19 cellular contexts compared by ENCODE assay signal in genomic region chr17:80352216-80352895, GRCh38.
DNase-seq lines count a peak whose midpoint lies in the region; ATAC-seq, FAIRE-seq and TF ChIP-seq lines count a peak whose summit lies in the region.
"Had no signal": no experiment of that assay in that cellular context is flagged by ENCODE, and none has a peak within 500 bp of the region (broad histone marks: within the 10 kb centered on the region; RNA-seq: fewer than 3 reads in every experiment).

No MANE protein-coding gene starts in this region.

- RAD21 ChIA-PET in GM12878 (lab: Charles Lee; ENCODE audit: unreplicated experiment): no interaction called here

- H3K4me3 Mint-ChIP-seq in activated naive CD8-positive, alpha-beta T cell treated with anti-CD3 and anti-CD28 coated beads, Interleukin-2, amount 50 U/mL, for 24 hours: no peak overlapping the region
- no peak overlapping the region for H3K4me3 Mint-ChIP-seq in activated naive CD8-positive, alpha-beta T cell treated with anti-CD3 and anti-CD28 coated beads for 36 hours

- no peak for TF ChIP-seq POLR2A in GM12878 (IDR thresholded peaks at IDR 0.05; ENCODE audit: low read depth, low read length)

- in situ Hi-C loops in GM12878 (cut with MboI): no loop called here

- peaks cover 42 to 55% of the 10 kb centered on the region in 2 experiments for H3K36me3 ChIP-seq in GM12878 (ENCODE audit: control insufficient read depth in 2 of 2, insufficient read depth in 2 of 2, low read length in 1 of 2)
- H3K36me3 ChIP-seq in osteoblast (ENCODE audit: insufficient read depth, low read length): peaks cover 78% of the 10 kb centered on the region
- no peaks in the 10 kb centered on the region for H3K36me3 ChIP-seq in hepatocyte (replicated peaks; ENCODE audit: insufficient read depth, low read depth)

- no peak for TF ChIP-seq RAD21 in GM12878 (IDR thresholded peaks at IDR 0.05; ENCODE audit: insufficient read depth, low read depth, low read length)

- H3K9me2 ChIP-seq in hepatocyte (replicated peaks; ENCODE audit: insufficient read depth): no peaks in the 10 kb centered on the region

- no peaks in the 10 kb centered on the region for H3K9me3 Mint-ChIP-seq in activated naive CD8-positive, alpha-beta T cell treated with anti-CD3 and anti-CD28 coated beads, Interleukin-2, amount 50 U/mL, for 24 hours
- no peaks in the 10 kb centered on the region for H3K9me3 Mint-ChIP-seq in activated naive CD8-positive, alpha-beta T cell treated with anti-CD3 and anti-CD28 coated beads for 36 hours

- ATAC-seq in activated naive CD8-positive, alpha-beta T cell treated with anti-CD3 and anti-CD28 coated beads, Interleukin-2, amount 50 U/mL, for 24 hours: no peak
- ATAC-seq in GM12878: no peak

- POLR2A ChIA-PET in GM12878 (lab: Charles Lee): no interaction called here

- WGBS in GM12878 (ENCODE audit: insufficient coverage, insufficient replicate concordance, low lambda C conversion rate, missing lambda C conversion rate): 95% methylated on average over 22 of the region's 22 CpGs
- 92% methylated on average over 22 of the region's 22 CpGs for WGBS in hepatocyte (ENCODE audit: low lambda C conversion rate, missing lambda C conversion rate)

- H3K4me1 Mint-ChIP-seq in activated naive CD8-positive, alpha-beta T cell treated with anti-CD3 and anti-CD28 coated beads, Interleukin-2, amount 50 U/mL, for 24 hours: peaks cover 16% of the 10 kb centered on the region
- peaks cover 12% of the 10 kb centered on the region for H3K4me1 Mint-ChIP-seq in activated naive CD8-positive, alpha-beta T cell treated with anti-CD3 and anti-CD28 coated beads for 36 hours

- no peak overlapping the region for H3K9ac ChIP-seq in GM12878 (ENCODE audit: control insufficient read depth, insufficient read depth, low read length)
- H3K9ac ChIP-seq: KMS-11 had no signal

- DNase-seq in activated naive CD8-positive, alpha-beta T cell treated with anti-CD3 and anti-CD28 coated beads, Interleukin-2, amount 50 U/mL, for 24 hours: no peak
- DNase-seq in activated naive CD8-positive, alpha-beta T cell treated with anti-CD3 and anti-CD28 coated beads for 36 hours: no peak
- DNase-seq in GM12878 (ENCODE audit: low read depth, low spot score): no peak
- peak; percentile 21 for DNase-seq in osteoblast (ENCODE audit: insufficient read length, low spot score, missing footprints)
- DNase-seq in hepatocyte (ENCODE audit: low spot score): no peak
- no peak for DNase-seq in activated CD4-positive, alpha-beta T cell treated with anti-CD3 and anti-CD28 coated beads for 48 hours
- DNase-seq in LoVo (ENCODE audit: low spot score): no peak
- DNase-seq: BE2C, EL, GF-D8, IMR-90, NCI-H1105, NCI-H2081, NCI-H345, NCI-H524, NCI-H774, Right ventricle myocardium superior had no signal

- H3K4me1 ChIP-seq in GM12878 (ENCODE audit: control insufficient read depth, insufficient read depth, low read length) (no peaks in the 10 kb centered on the region), osteoblast (ENCODE audit: insufficient read depth, low read length) (no peaks in the 10 kb centered on the region), hepatocyte (ENCODE audit: insufficient read depth) (no peaks in the 10 kb centered on the region)
- H3K4me1 ChIP-seq: BE2C had no signal

- TF ChIP-seq EP300 in GM12878 (IDR thresholded peaks at IDR 0.05; ENCODE audit: borderline replicate concordance in 1 of 2, control insufficient read depth in 1 of 2, low read depth in 2 of 2, low read length in 2 of 2): no peak

- H2AFZ ChIP-seq in GM12878 (ENCODE audit: control insufficient read depth, low read depth, low read length) (no peak overlapping the region), osteoblast (ENCODE audit: low read length) (no peak overlapping the region), hepatocyte (no peak overlapping the region)

- FAIRE-seq in GM12878 (lab: Jason Lieb, UNC): no peak
- FAIRE-seq: H54 had no signal

- peak overlapping the region; percentile 22 for H3K27ac Mint-ChIP-seq in activated naive CD8-positive, alpha-beta T cell treated with anti-CD3 and anti-CD28 coated beads, Interleukin-2, amount 50 U/mL, for 24 hours
- H3K27ac Mint-ChIP-seq in activated naive CD8-positive, alpha-beta T cell treated with anti-CD3 and anti-CD28 coated beads for 36 hours: no peak overlapping the region

- H3K9me3 ChIP-seq in GM12878 (replicated peaks; ENCODE audit: control insufficient read depth, insufficient read depth, low read length) (no peaks in the 10 kb centered on the region), osteoblast (ENCODE audit: low read depth, low read length) (no peaks in the 10 kb centered on the region), hepatocyte (ENCODE audit: low read depth) (no peaks in the 10 kb centered on the region)
- H3K9me3 ChIP-seq: BE2C had no signal

- H3K4me2 ChIP-seq in GM12878 (ENCODE audit: control insufficient read depth, insufficient read depth) (no peak overlapping the region), osteoblast (ENCODE audit: insufficient read depth, low read length) (no peak overlapping the region), hepatocyte (no peak overlapping the region)
- H3K4me2 ChIP-seq: KMS-11 had no signal

- TF ChIP-seq CTCF in GM12878 (IDR thresholded peaks at IDR 0.05 in 2 of 3, conservative IDR thresholded peaks at IDR 0.05 in 1 of 3; ENCODE audit: control insufficient read depth in 2 of 3, extremely low read depth in 1 of 3, insufficient read depth in 1 of 3, low read depth in 3 of 3, low read length in 3 of 3) (no peak), osteoblast (IDR thresholded peaks at IDR 0.05; ENCODE audit: extremely low read depth, low read depth, low read length) (no peak), hepatocyte (IDR thresholded peaks at IDR 0.05; ENCODE audit: poor library complexity) (no peak)

- TSS peak; percentile 33 for BruUV-seq in GM12878 (replicated peaks; lab: Mats Ljungman, UMichigan)

- no peaks in the 10 kb centered on the region for H4K20me1 ChIP-seq in GM12878 (ENCODE audit: control insufficient read depth, insufficient read depth)
- peaks cover 9% of the 10 kb centered on the region for H4K20me1 ChIP-seq in osteoblast (ENCODE audit: insufficient read depth, low read length)
- H4K20me1 ChIP-seq in hepatocyte (ENCODE audit: insufficient read depth, poor library complexity, severe bottlenecking): no peaks in the 10 kb centered on the region

- no peaks in the 10 kb centered on the region for H3K27me3 Mint-ChIP-seq in activated naive CD8-positive, alpha-beta T cell treated with anti-CD3 and anti-CD28 coated beads, Interleukin-2, amount 50 U/mL, for 24 hours
- no peaks in the 10 kb centered on the region for H3K27me3 Mint-ChIP-seq in activated naive CD8-positive, alpha-beta T cell treated with anti-CD3 and anti-CD28 coated beads for 36 hours

- intact Hi-C loops in GM12878 (cut with micrococcal nuclease; ENCODE audit: unreplicated experiment): no loop called here

- H3K36me3 Mint-ChIP-seq in activated naive CD8-positive, alpha-beta T cell treated with anti-CD3 and anti-CD28 coated beads, Interleukin-2, amount 50 U/mL, for 24 hours (ENCODE audit: low read depth): peaks cover 54% of the 10 kb centered on the region
- H3K36me3 Mint-ChIP-seq in activated naive CD8-positive, alpha-beta T cell treated with anti-CD3 and anti-CD28 coated beads for 36 hours: peaks cover 28% of the 10 kb centered on the region

- H3K79me2 ChIP-seq in GM12878 (ENCODE audit: control insufficient read depth, insufficient read depth, low read length) (no peaks in the 10 kb centered on the region), osteoblast (ENCODE audit: insufficient read depth, low read length) (no peaks in the 10 kb centered on the region), hepatocyte (no peaks in the 10 kb centered on the region)

- CTCF ChIA-PET in GM12878 (lab: Yijun Ruan, JAX): interaction anchor here (0.6 to 1.1 kb wide), 2 partner anchors 157 to 162 kb away, joined by 3 read pairs; no protein-coding TSS in a partner anchor

- SMC1A ChIA-PET in GM12878 (lab: Charles Lee; ENCODE audit: uncharacterized antibody, unreplicated experiment): no interaction called here

- no peak overlapping the region for H3K27ac ChIP-seq in GM12878 (ENCODE audit: control insufficient read depth, insufficient read depth)
- no peak overlapping the region for H3K27ac ChIP-seq in osteoblast (ENCODE audit: low read depth, low read length)
- no peak overlapping the region for H3K27ac ChIP-seq in hepatocyte
- H3K27ac ChIP-seq: KMS-11 had no signal

- H3K27me3 ChIP-seq in GM12878 (replicated peaks in 1 of 2; ENCODE audit: control insufficient read depth in 2 of 2, insufficient read depth in 2 of 2, low read length in 1 of 2): no peaks in the 10 kb centered on the region
- no peaks in the 10 kb centered on the region for H3K27me3 ChIP-seq in osteoblast (ENCODE audit: insufficient read depth, low read length)
- no peaks in the 10 kb centered on the region for H3K27me3 ChIP-seq in hepatocyte
- H3K27me3 ChIP-seq: BE2C had no signal

- H3K4me3 ChIP-seq in GM12878: no peak overlapping the region
- H3K4me3 ChIP-seq in osteoblast (ENCODE audit: insufficient read depth, low read length): no peak overlapping the region
- no peak overlapping the region for H3K4me3 ChIP-seq in hepatocyte

TF ChIP-seq in GM12878, 131 proteins besides CTCF, POLR2A, EP300 and RAD21 (continues in another document):
- TF ChIP-seq ZNF622 (IDR thresholded peaks at IDR 0.05): no peak
- TF ChIP-seq RFX5 (IDR thresholded peaks at IDR 0.05; ENCODE audit: low read depth, low read length): no peak
- no peak for TF ChIP-seq ATF2 (IDR thresholded peaks at IDR 0.05; ENCODE audit: low read length)
- TF ChIP-seq HDAC6 (IDR thresholded peaks at IDR 0.05; ENCODE audit: unreplicated experiment): no peak
- no peak for TF ChIP-seq ZNF384 (IDR thresholded peaks at IDR 0.05; ENCODE audit: borderline replicate concordance, low read depth, low read length)
- TF ChIP-seq BMI1 (IDR thresholded peaks at IDR 0.05; ENCODE audit: borderline replicate concordance): no peak
- TF ChIP-seq CHD2 (IDR thresholded peaks at IDR 0.05; ENCODE audit: borderline replicate concordance, low read depth, low read length): no peak
- no peak for TF ChIP-seq SIN3A (IDR thresholded peaks at IDR 0.05; ENCODE audit: low read depth, low read length)
- TF ChIP-seq BHLHE40 (IDR thresholded peaks at IDR 0.05; ENCODE audit: borderline replicate concordance in 1 of 2, low read depth in 2 of 2, low read length in 1 of 2): no peak
- no peak for TF ChIP-seq NR2C1 (IDR thresholded peaks at IDR 0.05)
- TF ChIP-seq BACH1 (IDR thresholded peaks at IDR 0.05; ENCODE audit: borderline replicate concordance): no peak
